ENCODE assay signal across 16 cellular contexts in genomic region chr10:3573498-3573897, GRCh38.
DNase-seq lines count a peak whose midpoint lies in the region; ATAC-seq and TF ChIP-seq lines count a peak whose summit lies in the region.
"Had no signal": no experiment of that assay in that cellular context is flagged by ENCODE, and none has a peak within 500 bp of the region (broad histone marks: within the 10 kb centered on the region; RNA-seq: fewer than 3 reads in every experiment).

No MANE protein-coding gene starts in this region.

- intact Hi-C loops in Right ventricle myocardium superior (cut with DNase I) (no loop called here), cardiac septum (cut with DNase I) (loop anchor here (5.0 kb wide), 1 partner anchor 71 kb away; no protein-coding TSS in a partner anchor), left ventricle myocardium superior (cut with micrococcal nuclease) (no loop called here), psoas muscle (cut with DNase I) (loop anchor here in 1 of 2 donors (5.0 kb wide), 1 partner anchor 101 kb away; no protein-coding TSS in a partner anchor)

- TF ChIP-seq CTCF in psoas muscle (IDR thresholded peaks at IDR 0.05) = no peak

- peaks cover 53% of the 10 kb centered on the region for H3K4me1 ChIP-seq in psoas muscle

- 23 to 41% (median 25%) methylated on average over 8 of the region's 8 CpGs for WGBS in psoas muscle, 3 donors

- H3K4me3 ChIP-seq in psoas muscle (no peak overlapping the region), MG63 (no peak overlapping the region)
- H3K4me3 ChIP-seq: GM12878, GM23248 had no signal

- H3K27ac ChIP-seq in psoas muscle = peak overlapping the region; percentile 79
- H3K27ac ChIP-seq: GM23248 had no signal

- no peaks in the 10 kb centered on the region for H3K36me3 ChIP-seq in psoas muscle (ENCODE audit: insufficient read depth in 1 of 2, low read depth in 1 of 2)
- no peaks in the 10 kb centered on the region for H3K36me3 ChIP-seq in MG63

- no peak for DNase-seq in Right ventricle myocardium superior
- DNase-seq in cardiac septum (ENCODE audit: low spot score) = no peak
- DNase-seq in left ventricle myocardium superior = no peak
- DNase-seq in psoas muscle = peak in 1 of 2 donors; percentile 57
- DNase-seq in MG63 = no peak
- DNase-seq in NCI-H82 (lab: John Stamatoyannopoulos, UW) = no peak
- DNase-seq: 8988T; AML-193; C1 segment of cervical spinal cord; Calu3; CD4-positive, alpha-beta T cell; DMS 273 treated with DMSO at 0.1 percent for 48 hours; GM23248 had no signal

- ATAC-seq in Right ventricle myocardium superior (ENCODE audit: poor library complexity) (peak; percentile 78), left ventricle myocardium superior (peak; percentile 83), psoas muscle (peak; percentile 85 to 90 (median 90)), GM21423 (IDR thresholded peaks at IDR 0.05; ENCODE audit: unreplicated experiment) (no peak)
- ATAC-seq: GM12878, HCT116 had no signal

- H3K9me3 ChIP-seq in psoas muscle = no peaks in the 10 kb centered on the region
- no peaks in the 10 kb centered on the region for H3K9me3 ChIP-seq in MG63

- H3K27me3 ChIP-seq in psoas muscle (ENCODE audit: insufficient read depth in 3 of 3, low read length in 2 of 3) = no peaks in the 10 kb centered on the region
- H3K27me3 ChIP-seq in MG63 = no peaks in the 10 kb centered on the region
